In genomic region chr14:104186575-104186974, GRCh38 we compare ENCODE assay signal across 27 cellular contexts. TPM values are rescaled to one million over a fixed set of nuclear protein-coding genes. Genes with fewer than 3 reads are reported as not detected.
DNase-seq lines count a peak whose midpoint lies in the region; ATAC-seq and TF ChIP-seq lines count a peak whose summit lies in the region.
"Had no signal": no experiment of that assay in that cellular context is flagged by ENCODE, and none has a peak within 500 bp of the region (broad histone marks: within the 10 kb centered on the region; RNA-seq: fewer than 3 reads in every experiment).

No MANE protein-coding gene starts in this region.

- ATAC-seq in body of pancreas (peak; percentile 23), psoas muscle (no peak), GM18907 (IDR thresholded peaks at IDR 0.05; ENCODE audit: unreplicated experiment) (no peak)
- ATAC-seq: K562, Panc1 had no signal

- no peaks in the 10 kb centered on the region for H3K27me3 ChIP-seq in body of pancreas
- H3K27me3 ChIP-seq in psoas muscle (ENCODE audit: insufficient read depth in 3 of 3, low read length in 2 of 3) = peaks cover 0 to 46% (median 6%) of the 10 kb centered on the region in 3 donors
- H3K27me3 ChIP-seq: BLaER1 treated with 17β-estradiol and CSF1 and Interleukin-3, amounts not matched to agents 10 nM and 100 nM had no signal

- TF ChIP-seq CTCF in body of pancreas (IDR thresholded peaks at IDR 0.05) (peak in 2 of 7 experiments; percentile 15 to 20), psoas muscle (IDR thresholded peaks at IDR 0.05) (no peak)

- no peaks in the 10 kb centered on the region for H3K4me1 ChIP-seq in body of pancreas
- H3K4me1 ChIP-seq in psoas muscle = no peaks in the 10 kb centered on the region

- H3K9me3 ChIP-seq in body of pancreas (no peaks in the 10 kb centered on the region), psoas muscle (no peaks in the 10 kb centered on the region)
- H3K9me3 ChIP-seq: BLaER1 treated with 17β-estradiol and CSF1 and Interleukin-3, amounts not matched to agents 10 nM and 100 nM had no signal

- no peak for TF ChIP-seq POLR2A in body of pancreas (IDR thresholded peaks at IDR 0.05)

- DNase-seq in DMS 273 (lab: John Stamatoyannopoulos, UW; ENCODE audit: unreplicated experiment) (peak; percentile 38), DMS 273 treated with DMSO at 0.1 percent for 48 hours (lab: John Stamatoyannopoulos, UW) (no peak), NCI-H526 (lab: John Stamatoyannopoulos, UW) (peak; percentile 68 to 76), body of pancreas (no peak), psoas muscle (no peak)
- no peak for DNase-seq in NK-92 treated with Interleukin-12 subunit alpha and Interleukin-12 subunit beta, amount 100 ng/mL, for 24 hours (lab: John Stamatoyannopoulos, UW)
- DNase-seq: CD4-positive, alpha-beta T cell; DMS79 treated with DMSO at 0.1 percent for 48 hours; GF-D8; GM23248; H9; Kasumi-1; NCI-H1092 treated with DMSO at 0.1 percent for 48 hours; NCI-H1436; NCI-H187; NCI-H2081 treated with DMSO at 0.1 percent for 48 hours; NCI-H2171; NCI-H345; NCI-H524; SIG-M5 had no signal

- H3K4me3 ChIP-seq in body of pancreas (no peak overlapping the region), psoas muscle (no peak overlapping the region)
- H3K4me3 ChIP-seq: BLaER1 treated with 17β-estradiol and CSF1 and Interleukin-3, amounts not matched to agents 10 nM and 100 nM; GM23248; K562; SK-N-MC had no signal

- H3K36me3 ChIP-seq in body of pancreas (replicated peaks in 1 of 2; ENCODE audit: insufficient read depth in 1 of 2, low read depth in 2 of 2) (no peaks in the 10 kb centered on the region), psoas muscle (ENCODE audit: insufficient read depth in 1 of 2, low read depth in 1 of 2) (no peaks in the 10 kb centered on the region)
- H3K36me3 ChIP-seq: BLaER1 treated with 17β-estradiol and CSF1 and Interleukin-3, amounts not matched to agents 10 nM and 100 nM had no signal

- intact Hi-C loops in body of pancreas (cut with DNase I) (no loop called here), psoas muscle (cut with DNase I) (no loop called here)

- WGBS in body of pancreas, 2 donors = 58 to 62% methylated on average over 12 of the region's 12 CpGs
- 75 to 77% (median 77%) methylated on average over 12 of the region's 12 CpGs for WGBS in psoas muscle, 3 donors

- peak overlapping the region in 2 of 4 donors; percentile 34 to 39 for H3K27ac ChIP-seq in body of pancreas
- H3K27ac ChIP-seq in psoas muscle = no peak overlapping the region
- H3K27ac ChIP-seq: BLaER1 treated with 17β-estradiol and CSF1 and Interleukin-3, amounts not matched to agents 10 nM and 100 nM; GM23248; SK-N-MC had no signal

RNA-seq across cellular contexts. Expression of gene KIF26A, which starts 48.2 kb away (rescaled TPM):
- total RNA-seq in body of pancreas = 10 to 100 TPM; 14.8 to 17.1 TPM
- total RNA-seq in psoas muscle = 1 to 10 TPM; 1.8 to 3.2 (median 2.3) TPM
- 1 to 10 TPM in 2 of 3 donors, under 1 TPM in 1; 0.99 to 1.6 (median 1.4) TPM for polyA plus RNA-seq in psoas muscle
- total RNA-seq: GM23248, M059J, OCI-LY7 had no signal
- polyA plus RNA-seq: GM23248, K562 had no signal

Comparison
In these comparisons a context has a peak if more than half of its experiments do, and no peak if none do; other contexts are left out.
1. DNase-seq: peak in DMS 273 (single experiment) and NCI-H526 (2 of 2); none in DMS 273 treated with DMSO at 0.1 percent for 48 hours (single experiment), body of pancreas (0 of 4), psoas muscle (0 of 2) and NK-92 treated with Interleukin-12 subunit alpha and Interleukin-12 subunit beta, amount 100 ng/mL, for 24 hours (single experiment).